In genomic region chr22:50278461-50278860, GRCh38 we compare ENCODE assay signal across 1 cellular context.
TF ChIP-seq lines count a peak whose summit lies in the region.

No MANE protein-coding gene starts in this region.

TF ChIP-seq in IMR-90, 13 proteins besides CTCF, POLR2A, EP300 and RAD21:
- no peak for TF ChIP-seq RFX5 (IDR thresholded peaks at IDR 0.05; ENCODE audit: low read depth, low read length)
- TF ChIP-seq MAZ (IDR thresholded peaks at IDR 0.05; ENCODE audit: borderline replicate concordance, low read depth, low read length): no peak
- no peak for TF ChIP-seq CHD1 (IDR thresholded peaks at IDR 0.05; ENCODE audit: low read depth, low read length)
- TF ChIP-seq CEBPB (IDR thresholded peaks at IDR 0.05; ENCODE audit: low read depth, low read length): no peak
- no peak for TF ChIP-seq MAFK (IDR thresholded peaks at IDR 0.05; ENCODE audit: low read depth, low read length)
- TF ChIP-seq MXI1 (IDR thresholded peaks at IDR 0.05; ENCODE audit: borderline replicate concordance, low read depth, low read length): no peak
- no peak for TF ChIP-seq NFE2L2 (IDR thresholded peaks at IDR 0.05; ENCODE audit: low read depth, low read length)
TF ChIP-seq in IMR-90: peak in this region for 0.
